ENCODE assay signal across 9 cellular contexts in the genomic region with DNA sequence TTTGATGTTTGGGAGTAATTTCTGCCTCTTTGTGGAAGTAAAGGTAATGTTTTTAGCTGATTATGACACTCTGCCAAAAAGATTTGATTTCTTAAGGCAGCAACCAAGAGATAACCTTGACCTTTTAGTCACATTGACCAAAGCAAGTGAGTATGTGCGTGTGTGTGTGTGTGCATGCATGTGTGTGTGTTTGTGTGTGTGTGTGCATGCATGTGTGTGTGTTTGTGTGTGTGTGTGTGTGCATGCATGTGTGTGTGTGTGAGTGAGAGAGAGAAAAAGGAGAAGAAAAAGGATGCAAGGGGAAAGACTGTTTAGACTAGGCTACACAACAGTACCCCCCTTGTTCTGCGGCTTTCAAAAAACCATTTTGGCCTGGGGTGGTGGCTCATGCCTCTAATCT.
"Had no signal": no experiment of that assay in that cellular context is flagged by ENCODE, and none has a peak within 500 bp of the region (broad histone marks: within the 10 kb centered on the region; RNA-seq: fewer than 3 reads in every experiment).

No MANE protein-coding gene starts in this region.

- H3K27ac ChIP-seq: GM23248, HL-60 had no signal

- FAIRE-seq: H54 had no signal

- H3K9me3 Mint-ChIP-seq: H9 had no signal

- H3K9ac ChIP-seq: GM23248 had no signal

- H2AFZ ChIP-seq: GM23248 had no signal

- H3K4me3 Mint-ChIP-seq: H9, HFFc6, IgD-negative memory B cell had no signal

- DNase-seq: GM23248, GOT3, H9, HCEC 1CT, HFFc6, KBM-7 had no signal

- H3K4me1 Mint-ChIP-seq: IgD-negative memory B cell had no signal

- H3K4me3 ChIP-seq: GM23248 had no signal

- H3K27ac Mint-ChIP-seq: H9, HFFc6, IgD-negative memory B cell had no signal
